15 cellular contexts compared by ENCODE assay signal in the genomic region with DNA sequence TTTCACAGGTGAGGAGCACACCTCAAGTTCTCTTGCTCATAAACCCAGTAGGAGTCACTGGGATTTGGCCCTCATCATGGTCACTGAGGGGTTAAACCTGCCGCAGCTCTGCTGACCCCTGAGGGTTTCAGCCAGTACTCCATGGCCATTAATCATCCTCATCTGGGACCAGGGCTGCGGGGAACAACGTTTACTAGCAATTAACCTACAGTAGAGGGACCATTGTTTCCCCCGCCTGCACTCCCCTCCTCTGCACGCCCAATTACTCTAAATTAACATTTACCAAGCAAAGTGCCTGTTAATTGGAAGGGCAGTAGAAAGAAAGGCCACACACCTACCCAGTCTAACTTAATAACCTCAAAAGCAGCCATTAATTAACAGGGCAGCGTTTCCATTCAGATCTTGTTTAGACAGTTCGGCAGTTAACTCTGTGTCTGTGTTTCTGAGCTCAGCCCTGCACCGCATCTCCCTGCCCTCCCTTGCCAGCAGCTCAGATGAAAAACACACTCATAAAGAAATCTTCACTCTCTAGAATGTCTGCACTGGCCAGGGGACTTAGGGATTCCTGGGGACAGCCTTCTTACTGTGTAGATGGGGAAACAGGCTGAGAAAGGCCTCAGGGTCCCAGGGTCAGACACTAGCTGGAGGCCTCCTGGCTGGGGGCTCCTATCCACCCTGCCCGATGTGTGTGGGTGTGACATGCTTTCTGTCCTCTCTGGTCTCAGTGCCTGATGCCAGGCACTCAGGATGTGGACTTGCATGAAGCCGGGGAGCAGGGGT. TPM values are rescaled to one million over a fixed set of nuclear protein-coding genes. Genes with fewer than 3 reads are reported as not detected.
A peak's percentile ranks its signal among the peaks of the same experiment; 100 is the strongest.
DNase-seq lines count a peak whose midpoint lies in the region; ATAC-seq and TF ChIP-seq lines count a peak whose summit lies in the region.
"Had no signal": no experiment of that assay in that cellular context is flagged by ENCODE, and none has a peak within 500 bp of the region (broad histone marks: within the 10 kb centered on the region; RNA-seq: fewer than 3 reads in every experiment).

No MANE protein-coding gene starts in this region.

- H3K27me3 ChIP-seq in SU-DHL-6 (ENCODE audit: low read length) (no peaks in the 10 kb centered on the region), vagina (no peaks in the 10 kb centered on the region)
- H3K27me3 ChIP-seq: BLaER1 treated with 17β-estradiol and CSF1 and Interleukin-3, amounts not matched to agents 10 nM and 100 nM; pancreas had no signal

- no peak for TF ChIP-seq POLR2A in vagina (IDR thresholded peaks at IDR 0.05)

- no peaks in the 10 kb centered on the region for H3K9me2 ChIP-seq in SU-DHL-6 (replicated peaks; ENCODE audit: insufficient read depth, low read length)

- H3K9me3 ChIP-seq in SU-DHL-6 (ENCODE audit: insufficient read depth, low read length), result no peaks in the 10 kb centered on the region
- no peaks in the 10 kb centered on the region for H3K9me3 ChIP-seq in mesodermal cell (ENCODE audit: control insufficient read depth, low read length)
- H3K9me3 ChIP-seq in vagina, result no peaks in the 10 kb centered on the region
- H3K9me3 ChIP-seq: pancreas had no signal

- H2AFZ ChIP-seq in SU-DHL-6 (ENCODE audit: low read depth, low read length, severe bottlenecking), result no peak overlapping the region

- H3K9ac ChIP-seq in SU-DHL-6 (ENCODE audit: low read length), result no peak overlapping the region
- H3K9ac ChIP-seq: BLaER1 treated with 17β-estradiol and CSF1 and Interleukin-3, amounts not matched to agents 10 nM and 100 nM had no signal

- H3F3A ChIP-seq in SU-DHL-6 (ENCODE audit: insufficient read depth), result peaks cover 21% of the 10 kb centered on the region

- ATAC-seq in GM18502 (IDR thresholded peaks at IDR 0.05; ENCODE audit: poor library complexity, unreplicated experiment) (no peak), HG03135 (IDR thresholded peaks at IDR 0.05; ENCODE audit: unreplicated experiment) (no peak)
- ATAC-seq: left lobe of liver had no signal

- WGBS in mesodermal cell (ENCODE audit: insufficient coverage in 2 of 2), 2 experiments, result 36 to 54% methylated on average over 5 of the region's 10 CpGs

- H3K27ac ChIP-seq in SU-DHL-6 (ENCODE audit: low read depth, low read length), result peak overlapping the region; percentile 93
- H3K27ac ChIP-seq in mesodermal cell (ENCODE audit: low read depth, low read length, severe bottlenecking), result peak overlapping the region; percentile 34
- H3K27ac ChIP-seq in vagina, result no peak overlapping the region
- H3K27ac ChIP-seq: BLaER1 treated with 17β-estradiol and CSF1 and Interleukin-3, amounts not matched to agents 10 nM and 100 nM; pancreas had no signal

- peak; percentile 88 for DNase-seq in ELF-1 (ENCODE audit: low read depth, low spot score)
- DNase-seq in NCI-H146 (lab: John Stamatoyannopoulos, UW), result peak; percentile 95
- DNase-seq in vagina (ENCODE audit: extremely low spot score in 2 of 2), result no peak
- DNase-seq in amygdala (lab: John Stamatoyannopoulos, UW), result no peak
- DNase-seq: activated CD4-positive, CD25-positive, alpha-beta regulatory T cell treated with anti-CD3 and anti-CD28 coated beads, Interleukin-2, amount 50 U/mL, for 72 hours; foreskin fibroblast; NCI-H1048; pancreas; Right ventricle myocardium superior had no signal

- H3K4me2 ChIP-seq in SU-DHL-6 (ENCODE audit: low read depth, low read length, poor library complexity, severe bottlenecking), result no peak overlapping the region

- H3K4me3 ChIP-seq in SU-DHL-6 (ENCODE audit: insufficient read depth, low read length, poor library complexity, severe bottlenecking) (no peak overlapping the region), mesodermal cell (ENCODE audit: extremely low read depth, insufficient read depth, low read length, poor library complexity, severe bottlenecking) (no peak overlapping the region), vagina (no peak overlapping the region)
- H3K4me3 ChIP-seq: BLaER1 treated with 17β-estradiol and CSF1 and Interleukin-3, amounts not matched to agents 10 nM and 100 nM; pancreas had no signal

- H3K36me3 ChIP-seq in SU-DHL-6 (ENCODE audit: low read length) (no peaks in the 10 kb centered on the region), mesodermal cell (ENCODE audit: control insufficient read depth, insufficient read depth, low read length) (no peaks in the 10 kb centered on the region), vagina (no peaks in the 10 kb centered on the region)
- H3K36me3 ChIP-seq: BLaER1 treated with 17β-estradiol and CSF1 and Interleukin-3, amounts not matched to agents 10 nM and 100 nM; pancreas had no signal

- H4K20me1 ChIP-seq in SU-DHL-6 (ENCODE audit: low read depth, low read length), result no peaks in the 10 kb centered on the region
- H4K20me1 ChIP-seq: BLaER1 treated with 17β-estradiol and CSF1 and Interleukin-3, amounts not matched to agents 10 nM and 100 nM had no signal

- TF ChIP-seq CTCF in SU-DHL-6 (IDR thresholded peaks at IDR 0.05; ENCODE audit: insufficient read depth, low read length, poor library complexity, severe bottlenecking) (no peak), vagina (IDR thresholded peaks at IDR 0.05) (no peak)

- intact Hi-C loops in vagina (cut with DNase I), result no loop called here

- H3K79me2 ChIP-seq in SU-DHL-6 (ENCODE audit: insufficient read depth, low read length), result peaks cover 3% of the 10 kb centered on the region; the same call in 1 of the 2 replicates

- H3K4me1 ChIP-seq in mesodermal cell (ENCODE audit: control insufficient read depth, insufficient read depth, low read length, poor library complexity, severe bottlenecking), result peaks cover 6% of the 10 kb centered on the region
- no peaks in the 10 kb centered on the region for H3K4me1 ChIP-seq in vagina
- H3K4me1 ChIP-seq: pancreas had no signal

RNA-seq across cellular contexts. Expression of a gene that starts 51.6 kb away (rescaled TPM):
- 24.7 TPM for polyA plus RNA-seq in mesodermal cell (2013, experiment 1 of 2)
- polyA plus RNA-seq in mesodermal cell (2013, experiment 2 of 2), result 25.6 TPM
- total RNA-seq in vagina, result 30.0 TPM

RNA-seq across cellular contexts. Expression of a gene that starts 51.9 kb away (rescaled TPM):
- polyA plus RNA-seq in mesodermal cell (2013, experiment 1 of 2), result 268 TPM
- 246 TPM for polyA plus RNA-seq in mesodermal cell (2013, experiment 2 of 2)
- total RNA-seq in vagina, result 80.8 TPM

Comparison
In these comparisons a context has a peak if more than half of its experiments do, and no peak if none do; other contexts are left out.
1. DNase-seq: peak in ELF-1 (single experiment) and NCI-H146 (single experiment); none in vagina (0 of 2) and amygdala (0 of 56).